ENCODE assay signal across 12 cellular contexts in the genomic region with DNA sequence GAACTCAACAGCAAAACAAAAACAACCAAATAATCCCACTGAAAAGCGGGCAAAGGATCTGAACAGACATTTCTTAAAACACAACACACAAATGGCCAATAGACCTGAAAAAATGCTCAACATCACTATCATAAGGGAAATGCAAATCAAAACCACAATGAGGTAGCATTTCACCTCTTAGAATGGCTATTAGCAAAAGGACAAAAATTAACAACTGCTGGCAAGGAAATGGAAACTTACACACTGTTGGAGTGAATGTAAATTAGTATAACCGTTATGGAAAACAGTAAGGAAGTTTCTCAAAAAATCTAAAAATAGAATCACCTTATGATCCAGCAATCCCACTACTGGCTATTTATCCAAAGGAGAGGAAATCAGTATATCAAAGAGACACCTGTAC. TPM values are rescaled to one million over a fixed set of nuclear protein-coding genes. Genes with fewer than 3 reads are reported as not detected.
DNase-seq lines count a peak whose midpoint lies in the region; ATAC-seq, FAIRE-seq and TF ChIP-seq lines count a peak whose summit lies in the region.
"Had no signal": no experiment of that assay in that cellular context is flagged by ENCODE, and none has a peak within 500 bp of the region (broad histone marks: within the 10 kb centered on the region; RNA-seq: fewer than 3 reads in every experiment).

No MANE protein-coding gene starts in this region.

- H3K36me3 ChIP-seq in left lung = peaks cover under 1 to 73% of the 10 kb centered on the region in 2 donors

- intact Hi-C loops in left lung (cut with DNase I) = no loop called here

- no peak for TF ChIP-seq CTCF in left lung (IDR thresholded peaks at IDR 0.05)

- no peaks in the 10 kb centered on the region for H3K4me1 ChIP-seq in left lung
- H3K4me1 ChIP-seq: neural progenitor cell, upper lobe of left lung had no signal

- no peak for TF ChIP-seq POLR2A in GM12891 (IDR thresholded peaks at IDR 0.05; ENCODE audit: low read depth, low read length)

- no peak overlapping the region for H3K27ac ChIP-seq in left lung
- H3K27ac ChIP-seq: neural progenitor cell, upper lobe of left lung had no signal

- ATAC-seq in GM19351 (IDR thresholded peaks at IDR 0.05; ENCODE audit: unreplicated experiment) (peak; percentile 88), HG02870 (IDR thresholded peaks at IDR 0.05; ENCODE audit: unreplicated experiment) (peak; percentile 69), left lung (no peak)
- ATAC-seq: CD8-positive, alpha-beta T cell had no signal

- H3K4me3 ChIP-seq in left lung = no peak overlapping the region
- H3K4me3 ChIP-seq: neural progenitor cell, upper lobe of left lung had no signal

- H3K27me3 ChIP-seq in left lung = no peaks in the 10 kb centered on the region
- H3K27me3 ChIP-seq: neural progenitor cell, upper lobe of left lung had no signal

- peak; percentile 50 for FAIRE-seq in GM12891 (lab: Jason Lieb, UNC)

- no peaks in the 10 kb centered on the region for H3K9me3 ChIP-seq in left lung
- H3K9me3 ChIP-seq: upper lobe of left lung had no signal

- no peak for DNase-seq in GM12891 (ENCODE audit: insufficient read length, low spot score)
- DNase-seq in NCI-H526 treated with DMSO at 0.1 percent for 48 hours (lab: John Stamatoyannopoulos, UW) = peak; percentile 94
- DNase-seq in left lung = no peak
- no peak for DNase-seq in foreskin melanocyte
- DNase-seq in NCI-H146 (lab: John Stamatoyannopoulos, UW) = no peak
- DNase-seq in kidney glomerular epithelial cell (lab: John Stamatoyannopoulos, UW) = no peak
- DNase-seq: CD8-positive, alpha-beta T cell; erythroblast; upper lobe of left lung had no signal

TF ChIP-seq in GM12891, 5 proteins besides CTCF, POLR2A, EP300 and RAD21:
- TF ChIP-seq POU2F2 (IDR thresholded peaks at IDR 0.05; ENCODE audit: low read depth, low read length) = peak; percentile 16; the same call in 1 of the 2 replicates
- TF ChIP-seq SPI1 (IDR thresholded peaks at IDR 0.05; ENCODE audit: low read depth, low read length) = no peak
- no peak for TF ChIP-seq TAF1 (IDR thresholded peaks at IDR 0.05; ENCODE audit: low read depth, low read length)
- no peak for TF ChIP-seq PAX5 (IDR thresholded peaks at IDR 0.05; ENCODE audit: insufficient read depth, low read length, severe bottlenecking)
- no peak for TF ChIP-seq POLR2AphosphoS5 (IDR thresholded peaks at IDR 0.05; ENCODE audit: low read depth, low read length)

RNA-seq across cellular contexts. Expression of gene FAM8A1, which starts 20.9 kb away (rescaled TPM):
- 3.6 TPM for polyA plus RNA-seq in GM12891 (2012; ENCODE audit: low read depth, missing spikeins)
- 10 to 100 TPM; 24.7 to 35.5 TPM for total RNA-seq in left lung
